Comparison of ENCODE assay signal across 1 cellular context in the genomic region with DNA sequence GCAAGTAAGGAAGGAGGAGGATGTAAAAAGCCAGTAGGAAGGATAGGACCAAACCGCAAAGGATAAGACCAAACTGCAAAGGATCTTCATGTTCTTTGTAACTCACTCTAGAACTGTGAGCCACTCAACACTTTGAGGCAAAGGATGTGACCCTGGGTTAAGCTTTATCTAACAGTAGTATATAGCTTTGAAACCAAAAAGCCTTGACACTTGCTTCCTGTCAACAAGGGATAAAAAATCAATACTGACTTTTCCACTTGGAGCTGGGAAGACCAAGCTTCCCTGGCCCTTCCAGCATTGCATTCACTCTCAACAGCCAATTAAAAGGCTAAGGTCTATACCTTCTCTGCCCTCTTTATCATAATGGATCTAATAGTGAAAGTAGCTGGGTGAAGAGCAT.
TF ChIP-seq lines count a peak whose summit lies in the region.

No MANE protein-coding gene starts in this region.

TF ChIP-seq in IMR-90, 13 proteins besides CTCF, POLR2A, EP300 and RAD21:
- TF ChIP-seq SMC3 (IDR thresholded peaks at IDR 0.05; ENCODE audit: low read depth, low read length): no peak
- no peak for TF ChIP-seq MAFK (IDR thresholded peaks at IDR 0.05; ENCODE audit: low read depth, low read length)
- no peak for TF ChIP-seq MAZ (IDR thresholded peaks at IDR 0.05; ENCODE audit: borderline replicate concordance, low read depth, low read length)
- TF ChIP-seq USF2 (IDR thresholded peaks at IDR 0.05; ENCODE audit: low read depth, low read length): no peak
TF ChIP-seq in IMR-90: peak in this region for 0.
